Comparison of ENCODE assay signal across 12 cellular contexts in genomic region chr2:3460831-3461544, GRCh38. TPM values are rescaled to one million over a fixed set of nuclear protein-coding genes. Genes with fewer than 3 reads are reported as not detected.
DNase-seq lines count a peak whose midpoint lies in the region; FAIRE-seq and TF ChIP-seq lines count a peak whose summit lies in the region.
"Had no signal": no experiment of that assay in that cellular context is flagged by ENCODE, and none has a peak within 500 bp of the region (broad histone marks: within the 10 kb centered on the region; RNA-seq: fewer than 3 reads in every experiment).

No MANE protein-coding gene starts in this region.

- TF ChIP-seq CTCF in OCI-LY1 (IDR thresholded peaks at IDR 0.05; ENCODE audit: low read length) (no peak), right atrium auricular region (IDR thresholded peaks at IDR 0.05) (no peak), SK-N-SH (IDR thresholded peaks at IDR 0.05) (no peak)

- in situ Hi-C loops in G401 (cut with HindIII; ENCODE audit: low sequenced_read_pairs): no loop called here

- H3K9ac ChIP-seq in OCI-LY1 (ENCODE audit: low read length) (peak overlapping the region; percentile 42; the same call in 1 of the 2 replicates), SK-N-SH (no peak overlapping the region)

- H3K79me2 ChIP-seq in OCI-LY1 (ENCODE audit: insufficient read depth, low read length) (no peaks in the 10 kb centered on the region), SK-N-SH (ENCODE audit: insufficient read depth) (no peaks in the 10 kb centered on the region)

- H3F3A ChIP-seq in OCI-LY1 (ENCODE audit: insufficient read depth, low read length) (no peaks in the 10 kb centered on the region), SK-N-SH (replicated peaks; ENCODE audit: insufficient read depth) (peaks cover 7% of the 10 kb centered on the region)

- peaks cover 27% of the 10 kb centered on the region for H3K4me1 ChIP-seq in OCI-LY1 (ENCODE audit: insufficient read depth, low read length, severe bottlenecking)
- peaks cover 0 to 56% of the 10 kb centered on the region in 2 donors for H3K4me1 ChIP-seq in right atrium auricular region
- H3K4me1 ChIP-seq in small intestine (ENCODE audit: control insufficient read depth in 2 of 2, insufficient read depth in 1 of 2, low read depth in 1 of 2, low read length in 1 of 2): no peaks in the 10 kb centered on the region
- H3K4me1 ChIP-seq in SK-N-SH (ENCODE audit: control insufficient read depth in 1 of 2, insufficient read depth in 2 of 2, low read depth in 1 of 2, low read length in 1 of 2): peaks cover 8 to 22% of the 10 kb centered on the region in 2 experiments; a peak in 2 of 4 replicates

- CTCF ChIA-PET in SK-N-SH (lab: Yijun Ruan, JAX): interaction anchor here (1.1 to 9.4 kb wide), 15 partner anchors 10 to 263 kb away, joined by 3 to 132 read pairs (median 7); no protein-coding TSS in a partner anchor

- H3K27ac ChIP-seq in OCI-LY1 (ENCODE audit: low read depth, low read length, poor library complexity, severe bottlenecking): peak overlapping the region; percentile 79
- peak overlapping the region; percentile 73 to 90 for H3K27ac ChIP-seq in right atrium auricular region
- peak overlapping the region in 1 of 2 donors; percentile 7 for H3K27ac ChIP-seq in small intestine (ENCODE audit: low read depth in 1 of 2, low read length in 1 of 2)
- no peak overlapping the region for H3K27ac ChIP-seq in SK-N-SH (ENCODE audit: low read depth in 2 of 2, low read length in 1 of 2)
- H3K27ac ChIP-seq: VCaP had no signal

- no peak for FAIRE-seq in small intestine (lab: Jason Lieb, UNC)

- TF ChIP-seq RAD21 in SK-N-SH (IDR thresholded peaks at IDR 0.05; ENCODE audit: low read length): no peak

- H2AFZ ChIP-seq in OCI-LY1 (ENCODE audit: low read length) (no peak overlapping the region), SK-N-SH (ENCODE audit: low read depth) (no peak overlapping the region)

- DNase-seq in G401 (ENCODE audit: low spot score): peak; percentile 45
- DNase-seq in right atrium auricular region (ENCODE audit: low spot score): no peak
- DNase-seq in small intestine: peak; percentile 33
- DNase-seq in NCI-H2171 treated with DMSO at 0.1 percent for 48 hours (lab: John Stamatoyannopoulos, UW): no peak
- no peak for DNase-seq in NCI-H1092 (lab: John Stamatoyannopoulos, UW)
- no peak for DNase-seq in SK-N-SH
- DNase-seq: IMR-90; NCI-H1417 treated with DMSO at 0.1 percent for 48 hours; NCI-H82; stimulated activated CD4-positive, alpha-beta T cell treated with anti-CD3 and anti-CD28 coated beads, Interleukin-4, amount 100 ng/mL, for 24 hours had no signal

- WGBS in small intestine, 3 donors: 70 to 85% (median 71%) methylated on average over 33 to 34 of the region's 34 CpGs
- 95% methylated on average over 28 of the region's 34 CpGs for WGBS in SK-N-SH (ENCODE audit: low lambda C conversion rate)

- peak overlapping the region; percentile 52; the same call in 1 of the 2 replicates for H3K4me2 ChIP-seq in OCI-LY1 (ENCODE audit: low read length)
- H3K4me2 ChIP-seq in SK-N-SH: no peak overlapping the region

- no peaks in the 10 kb centered on the region for H3K9me2 ChIP-seq in OCI-LY1 (ENCODE audit: low read depth, low read length)
- H3K9me2 ChIP-seq in SK-N-SH: no peaks in the 10 kb centered on the region

- H3K4me3 ChIP-seq in OCI-LY1 (ENCODE audit: low read depth, low read length, poor library complexity, severe bottlenecking): no peak overlapping the region
- H3K4me3 ChIP-seq in right atrium auricular region: no peak overlapping the region
- H3K4me3 ChIP-seq in small intestine (ENCODE audit: low read depth in 1 of 2, low read length in 2 of 2): no peak overlapping the region
- H3K4me3 ChIP-seq in SK-N-SH (ENCODE audit: low read depth in 2 of 2, low read length in 1 of 2): no peak overlapping the region

- no peaks in the 10 kb centered on the region for H4K20me1 ChIP-seq in OCI-LY1 (ENCODE audit: insufficient read depth, low read length)
- no peaks in the 10 kb centered on the region for H4K20me1 ChIP-seq in SK-N-SH (ENCODE audit: insufficient read depth)

- no peaks in the 10 kb centered on the region for H3K27me3 ChIP-seq in OCI-LY1 (ENCODE audit: insufficient read depth, low read length)
- H3K27me3 ChIP-seq in right atrium auricular region: no peaks in the 10 kb centered on the region
- no peaks in the 10 kb centered on the region for H3K27me3 ChIP-seq in small intestine (ENCODE audit: control insufficient read depth in 2 of 2, insufficient read depth in 2 of 2, low read length in 2 of 2)
- no peaks in the 10 kb centered on the region for H3K27me3 ChIP-seq in SK-N-SH (ENCODE audit: insufficient read depth)

- H3K9me3 ChIP-seq in OCI-LY1 (ENCODE audit: low read length): no peaks in the 10 kb centered on the region
- no peaks in the 10 kb centered on the region for H3K9me3 ChIP-seq in right atrium auricular region
- H3K9me3 ChIP-seq in small intestine (ENCODE audit: control insufficient read depth, low read depth): no peaks in the 10 kb centered on the region
- H3K9me3 ChIP-seq in SK-N-SH: no peaks in the 10 kb centered on the region

- POLR2A ChIA-PET in SK-N-SH (lab: Yijun Ruan, JAX): no interaction called here

- H3K36me3 ChIP-seq in OCI-LY1 (ENCODE audit: insufficient read depth, low read length): peaks cover 13% of the 10 kb centered on the region
- H3K36me3 ChIP-seq in right atrium auricular region: peaks cover 40% of the 10 kb centered on the region
- H3K36me3 ChIP-seq in small intestine (ENCODE audit: control insufficient read depth in 2 of 2, insufficient read depth in 2 of 2, low read length in 2 of 2): peaks cover 6 to 7% of the 10 kb centered on the region in 2 donors
- peaks cover 12 to 40% of the 10 kb centered on the region in 2 experiments for H3K36me3 ChIP-seq in SK-N-SH (replicated peaks in 1 of 2; ENCODE audit: control insufficient read depth in 1 of 2, insufficient read depth in 2 of 2, low read length in 1 of 2)

- TF ChIP-seq EP300 in SK-N-SH (IDR thresholded peaks at IDR 0.05; ENCODE audit: borderline replicate concordance in 1 of 2, low read depth in 1 of 2, low read length in 1 of 2): no peak

TF ChIP-seq in SK-N-SH, 30 proteins besides CTCF, POLR2A, EP300 and RAD21 (continues in another document):
- TF ChIP-seq RFX5 (IDR thresholded peaks at IDR 0.05; ENCODE audit: low read length) (no peak), IRF3 (IDR thresholded peaks at IDR 0.05; ENCODE audit: low read depth, low read length) (no peak), GABPA (IDR thresholded peaks at IDR 0.05; ENCODE audit: low read depth) (no peak), USF1 (IDR thresholded peaks at IDR 0.05; ENCODE audit: borderline replicate concordance, low read depth) (no peak), FOXJ3 (CRISPR knock-in tag; IDR thresholded peaks at IDR 0.05) (no peak), MEF2A (IDR thresholded peaks at IDR 0.05; ENCODE audit: borderline replicate concordance, low read depth) (no peak), PBX3 (IDR thresholded peaks at IDR 0.05) (no peak), FOSL2 (IDR thresholded peaks at IDR 0.05; ENCODE audit: borderline replicate concordance, low read depth) (no peak), ZBTB33 (IDR thresholded peaks at IDR 0.05; ENCODE audit: borderline replicate concordance, low read depth) (no peak)

RNA-seq across cellular contexts. Expression of gene ADI1, which starts 58.3 kb away (rescaled TPM):
- total RNA-seq in G401 (2014; rRNA removed; shearing (Covaris generic)): 48.4 and 63.2 TPM in 2 replicates
- 100 to 1,000 TPM; 130 to 184 TPM for total RNA-seq in right atrium auricular region
- polyA plus RNA-seq in small intestine: 100 to 1,000 TPM in 2 of 3 donors, 10 to 100 TPM in 1; 65.4 to 615 (median 326) TPM
- polyA plus RNA-seq in SK-N-SH (2012; rRNA removed): 49.4 and 67.2 TPM in 2 replicates
- polyA plus RNA-seq in SK-N-SH (2012; cell fraction: cytosol; rRNA removed): 72.8 and 73.1 TPM in 2 replicates
- 43.3 and 62.9 TPM in 2 replicates for polyA plus RNA-seq in SK-N-SH (2012; cell fraction: nucleus; rRNA removed)

Comparison
In these comparisons a context has a peak if more than half of its experiments do, and no peak if none do; other contexts are left out.
1. DNase-seq: peak in G401 (single experiment) and small intestine (single experiment); none in right atrium auricular region (single experiment), NCI-H2171 treated with DMSO at 0.1 percent for 48 hours (single experiment), NCI-H1092 (single experiment) and SK-N-SH (single experiment).
2. H3K27ac ChIP-seq: peak in OCI-LY1 (single experiment) and right atrium auricular region (2 of 2); none in SK-N-SH (0 of 2).